Comparison of ENCODE assay signal across 1 cellular context in genomic region chr7:30255096-30255769, GRCh38.
TF ChIP-seq lines count a peak whose summit lies in the region.

No MANE protein-coding gene starts in this region.

TF ChIP-seq in HepG2, 621 proteins besides CTCF, POLR2A, EP300 and RAD21 (continued from another document and continues in another):
- TF ChIP-seq ZNF121 (CRISPR knock-in tag; IDR thresholded peaks at IDR 0.05) (0 out of 2 replicates have a peak, but pooled peaks have one; percentile 24), HNF4A (CRISPR knock-in tag; IDR thresholded peaks at IDR 0.05) (peak; percentile 95), KAT2B (IDR thresholded peaks at IDR 0.05; ENCODE audit: borderline replicate concordance, low read depth, low read length) (no peak), HNF4G (IDR thresholded peaks at IDR 0.05; ENCODE audit: borderline replicate concordance, low read depth, low read length) (peak; percentile 88), HNF4G (CRISPR knock-in tag; IDR thresholded peaks at IDR 0.05; ENCODE audit: borderline replicate concordance, low read depth) (peak; percentile 66; the same call in 1 of the 2 replicates), ETV5 (CRISPR knock-in tag; IDR thresholded peaks at IDR 0.05; ENCODE audit: borderline replicate concordance) (peak; percentile 65; the same call in 1 of the 2 replicates), TFAP4 (IDR thresholded peaks at IDR 0.05; ENCODE audit: borderline replicate concordance, low read depth) (peak; percentile 10; the same call in 1 of the 2 replicates), MAFG (CRISPR knock-in tag; IDR thresholded peaks at IDR 0.05) (no peak), ZFP91 (CRISPR knock-in tag; IDR thresholded peaks at IDR 0.05; ENCODE audit: borderline replicate concordance) (no peak), ZNF337 (CRISPR knock-in tag; IDR thresholded peaks at IDR 0.05; ENCODE audit: borderline replicate concordance, low read depth) (0 out of 2 replicates have a peak, but pooled peaks have one; percentile 56), ZNF232 (CRISPR knock-in tag; IDR thresholded peaks at IDR 0.05; ENCODE audit: borderline replicate concordance) (peak; percentile 66; the same call in 1 of the 2 replicates), RNF2 (conservative IDR thresholded peaks at IDR 0.05; ENCODE audit: low read depth) (no peak), ZNF18 (CRISPR knock-in tag; IDR thresholded peaks at IDR 0.05; ENCODE audit: insufficient replicate concordance) (peak; percentile 98), ZFYVE20 (CRISPR knock-in tag; IDR thresholded peaks at IDR 0.05; ENCODE audit: borderline replicate concordance, low read depth) (no peak), ZNF792 (CRISPR knock-in tag; IDR thresholded peaks at IDR 0.05) (peak; percentile 62; the same call in 1 of the 2 replicates), ZNF562 (CRISPR knock-in tag; IDR thresholded peaks at IDR 0.05; ENCODE audit: borderline replicate concordance) (no peak), ZBTB7A (CRISPR knock-in tag; IDR thresholded peaks at IDR 0.05) (no peak), ZFP82 (CRISPR knock-in tag; IDR thresholded peaks at IDR 0.05; ENCODE audit: borderline replicate concordance) (no peak), ARID3A (IDR thresholded peaks at IDR 0.05; ENCODE audit: low read depth, low read length) (peak; percentile 87), SSRP1 (CRISPR knock-in tag; IDR thresholded peaks at IDR 0.05) (no peak), ATF3 (CRISPR knock-in tag; IDR thresholded peaks at IDR 0.05) (peak; percentile 72), ZMYM3 (CRISPR knock-in tag; IDR thresholded peaks at IDR 0.05) (peak; percentile 99), ZSCAN29 (CRISPR knock-in tag; conservative IDR thresholded peaks at IDR 0.05) (peak; percentile 57; the same call in 1 of the 2 replicates), NR2F2 (IDR thresholded peaks at IDR 0.05; ENCODE audit: borderline replicate concordance, low read depth) (0 out of 2 replicates have a peak, but pooled peaks have one; percentile 62), DRAP1 (CRISPR knock-in tag; IDR thresholded peaks at IDR 0.05) (peak; percentile 22; the same call in 1 of the 2 replicates), GATAD1 (CRISPR knock-in tag; IDR thresholded peaks at IDR 0.05) (peak; percentile 55; the same call in 1 of the 2 replicates), EHMT2 (IDR thresholded peaks at IDR 0.05; ENCODE audit: borderline replicate concordance, low read depth, low read length) (peak; percentile 89; the same call in 1 of the 2 replicates), RFXAP (CRISPR knock-in tag; IDR thresholded peaks at IDR 0.05; ENCODE audit: borderline replicate concordance) (peak; percentile 87; the same call in 1 of the 2 replicates), NR2F1 (CRISPR knock-in tag; IDR thresholded peaks at IDR 0.05) (peak; percentile 24 to 85; a peak in 2 of 4 replicates), ONECUT2 (CRISPR knock-in tag; IDR thresholded peaks at IDR 0.05) (peak; percentile 62; the same call in 1 of the 2 replicates), ZNF552 (CRISPR knock-in tag; IDR thresholded peaks at IDR 0.05; ENCODE audit: borderline replicate concordance) (no peak), ZNF615 (CRISPR knock-in tag; IDR thresholded peaks at IDR 0.05; ENCODE audit: borderline replicate concordance) (0 out of 2 replicates have a peak, but pooled peaks have one; percentile 38), HMG20A (CRISPR knock-in tag; IDR thresholded peaks at IDR 0.05; ENCODE audit: borderline replicate concordance) (peak; percentile 88; the same call in 1 of the 2 replicates), NCOA1 (CRISPR knock-in tag; IDR thresholded peaks at IDR 0.05) (0 out of 2 replicates have a peak, but pooled peaks have one; percentile 39), TOE1 (CRISPR knock-in tag; IDR thresholded peaks at IDR 0.05) (peak; percentile 66; the same call in 1 of the 2 replicates), CBFB (CRISPR knock-in tag; IDR thresholded peaks at IDR 0.05) (peak; percentile 56; the same call in 1 of the 2 replicates), HOXA5 (CRISPR knock-in tag; IDR thresholded peaks at IDR 0.05) (peak; percentile 84), PATZ1 (CRISPR knock-in tag; IDR thresholded peaks at IDR 0.05) (peak; percentile 52; the same call in 1 of the 2 replicates), TBX2 (CRISPR knock-in tag; IDR thresholded peaks at IDR 0.05; ENCODE audit: borderline replicate concordance) (peak; percentile 90), ZNF614 (CRISPR knock-in tag; IDR thresholded peaks at IDR 0.05; ENCODE audit: borderline replicate concordance) (peak; percentile 67), ZSCAN9 (CRISPR knock-in tag; IDR thresholded peaks at IDR 0.05; ENCODE audit: borderline replicate concordance) (0 out of 2 replicates have a peak, but pooled peaks have one; percentile 58), MAFF (IDR thresholded peaks at IDR 0.05; ENCODE audit: low read depth, low read length) (peak; percentile 63), ZNF10 (CRISPR knock-in tag; IDR thresholded peaks at IDR 0.05; ENCODE audit: borderline replicate concordance, low read depth) (no peak), KLF12 (CRISPR knock-in tag; IDR thresholded peaks at IDR 0.05; ENCODE audit: borderline replicate concordance) (0 out of 2 replicates have a peak, but pooled peaks have one; percentile 48), ELF1 (CRISPR knock-in tag; IDR thresholded peaks at IDR 0.05) (peak; percentile 40; the same call in 1 of the 2 replicates), ERF (CRISPR knock-in tag; IDR thresholded peaks at IDR 0.05) (peak; percentile 85), ZNF639 (CRISPR knock-in tag; conservative IDR thresholded peaks at IDR 0.05) (no peak), ATF4 (CRISPR knock-in tag; IDR thresholded peaks at IDR 0.05) (0 out of 4 replicates have a peak, but pooled peaks of 1 of the 2 experiments have one; percentile 48), ZNF713 (CRISPR knock-in tag; IDR thresholded peaks at IDR 0.05) (no peak), HMGXB4 (CRISPR knock-in tag; IDR thresholded peaks at IDR 0.05; ENCODE audit: borderline replicate concordance in 1 of 2, low read depth in 1 of 2) (peak in 1 of 2 experiments; percentile 27; a peak in 1 of 4 replicates), ZNF670 (CRISPR knock-in tag; IDR thresholded peaks at IDR 0.05; ENCODE audit: borderline replicate concordance) (no peak), SNAI1 (CRISPR knock-in tag; IDR thresholded peaks at IDR 0.05; ENCODE audit: borderline replicate concordance) (no peak), MEF2D (CRISPR knock-in tag; IDR thresholded peaks at IDR 0.05) (peak; percentile 99), THYN1 (CRISPR knock-in tag; IDR thresholded peaks at IDR 0.05; ENCODE audit: borderline replicate concordance, low read depth) (no peak), ATM (IDR thresholded peaks at IDR 0.05; ENCODE audit: borderline replicate concordance) (no peak)
